ENCODE assay signal across 8 cellular contexts in the genomic region with DNA sequence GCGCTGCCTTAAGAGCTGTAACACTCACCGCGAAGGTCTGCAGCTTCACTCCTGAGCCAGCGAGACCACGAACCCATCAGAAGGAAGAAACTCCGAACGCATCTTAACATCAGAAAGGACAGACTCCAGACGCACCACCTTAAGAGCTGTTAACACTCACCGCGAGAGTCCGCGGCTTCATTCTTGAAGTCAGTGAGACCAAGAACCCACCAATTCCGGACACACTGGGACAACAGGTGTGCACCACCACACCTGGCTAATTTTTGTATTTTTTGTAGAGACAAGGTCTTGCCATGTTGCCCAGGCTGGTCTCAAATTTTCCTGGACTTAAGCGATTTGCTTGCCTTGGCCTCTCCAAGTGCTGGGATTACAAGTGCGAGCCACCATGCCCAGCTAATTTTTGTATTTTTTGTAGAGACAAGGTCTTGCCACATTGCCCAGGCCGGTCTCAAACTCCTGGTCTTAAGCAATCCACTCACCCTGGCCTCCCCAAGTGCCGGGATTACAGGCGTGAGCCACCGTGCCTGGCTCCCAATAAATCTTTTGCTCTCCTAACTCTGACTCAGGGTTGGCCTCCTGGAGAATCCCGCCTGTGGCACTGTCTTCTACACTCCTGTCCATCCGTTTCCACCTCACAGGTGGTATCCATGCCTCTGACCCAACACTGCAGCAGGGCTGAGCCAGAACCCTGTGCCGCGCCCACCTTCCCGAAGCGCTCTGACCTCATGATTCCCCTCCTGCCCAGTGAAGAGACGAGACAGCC. TPM values are rescaled to one million over a fixed set of nuclear protein-coding genes. Genes with fewer than 3 reads are reported as not detected.
DNase-seq lines count a peak whose midpoint lies in the region; ATAC-seq and TF ChIP-seq lines count a peak whose summit lies in the region.
"Not testable (repeated sequence)": the region's sequence is repeated elsewhere in the genome, so short reads cannot be mapped to it uniquely, and the experiment has no call there.

No MANE protein-coding gene starts in this region.

- H3K79me2 ChIP-seq in OCI-LY7 (ENCODE audit: insufficient read depth, low read depth, low read length): not testable (repeated sequence)

- H3K27me3 Mint-ChIP-seq in CD8-positive, alpha-beta T cell (ENCODE audit: low read depth); activated T-cell treated with anti-CD3 and anti-CD28 coated beads, Interleukin-2, amount 50 U/mL, for 24 hours; brain; immature natural killer cell (ENCODE audit: low read depth in 3 of 3); natural killer cell treated with Interleukin-12 subunit alpha and Interleukin-12 subunit beta and Interleukin-15 and Interleukin-18, amount 100 ng/mL, for 72 hours; stimulated activated naive CD8-positive, alpha-beta T cell treated with anti-CD3 and anti-CD28 coated beads, Interleukin-15, Interleukin-2, amounts not matched to agents 100 ng/mL and 50 ng/mL, for 24 hours: not testable (repeated sequence)

- not testable (repeated sequence) for H3K4me2 ChIP-seq in OCI-LY7 (ENCODE audit: low read length)

- H3K27ac ChIP-seq in CD8-positive, alpha-beta T cell (ENCODE audit: low read depth, low read length); OCI-LY7 (ENCODE audit: low read depth, low read length, poor library complexity, severe bottlenecking); aorta (ENCODE audit: low read depth in 1 of 2, low read length in 2 of 2): not testable (repeated sequence)

- H3K4me3 Mint-ChIP-seq in CD8-positive, alpha-beta T cell: peak overlapping the region; percentile 62
- not testable (repeated sequence) for H3K4me3 Mint-ChIP-seq in activated T-cell treated with anti-CD3 and anti-CD28 coated beads, Interleukin-2, amount 50 U/mL, for 24 hours; natural killer cell treated with Interleukin-12 subunit alpha and Interleukin-12 subunit beta and Interleukin-15 and Interleukin-18, amount 100 ng/mL, for 72 hours; stimulated activated naive CD8-positive, alpha-beta T cell treated with anti-CD3 and anti-CD28 coated beads, Interleukin-15, Interleukin-2, amounts not matched to agents 100 ng/mL and 50 ng/mL, for 24 hours
- H3K4me3 Mint-ChIP-seq in brain: peak overlapping the region in 1 of 5 experiments; percentile 50
- peak overlapping the region in 4 of 5 donors; percentile 34 to 68 (median 49) for H3K4me3 Mint-ChIP-seq in immature natural killer cell

- H3K9me3 Mint-ChIP-seq in CD8-positive, alpha-beta T cell; activated T-cell treated with anti-CD3 and anti-CD28 coated beads, Interleukin-2, amount 50 U/mL, for 24 hours; immature natural killer cell; natural killer cell treated with Interleukin-12 subunit alpha and Interleukin-12 subunit beta and Interleukin-15 and Interleukin-18, amount 100 ng/mL, for 72 hours; stimulated activated naive CD8-positive, alpha-beta T cell treated with anti-CD3 and anti-CD28 coated beads, Interleukin-15, Interleukin-2, amounts not matched to agents 100 ng/mL and 50 ng/mL, for 24 hours: not testable (repeated sequence)
- H3K9me3 Mint-ChIP-seq in brain: peaks cover 0 to 11% (median 0%) of the 10 kb centered on the region in 5 experiments

- POLR2A ChIA-PET in CD8-positive, alpha-beta T cell (lab: Charles Lee): interaction anchor here (1.2 to 1.5 kb wide), 3 partner anchors 29 to 409 kb away, joined by 3 to 5 read pairs (median 4); a partner anchor contains a TSS
- POLR2A ChIA-PET in OCI-LY7 (lab: Charles Lee): interaction anchor here (0.8 to 1.6 kb wide), 7 partner anchors 12 to 305 kb away, joined by 3 to 5 read pairs (median 4); no protein-coding TSS in a partner anchor

- H3K36me3 Mint-ChIP-seq in CD8-positive, alpha-beta T cell; activated T-cell treated with anti-CD3 and anti-CD28 coated beads, Interleukin-2, amount 50 U/mL, for 24 hours (ENCODE audit: low read depth); brain; immature natural killer cell; natural killer cell treated with Interleukin-12 subunit alpha and Interleukin-12 subunit beta and Interleukin-15 and Interleukin-18, amount 100 ng/mL, for 72 hours; stimulated activated naive CD8-positive, alpha-beta T cell treated with anti-CD3 and anti-CD28 coated beads, Interleukin-15, Interleukin-2, amounts not matched to agents 100 ng/mL and 50 ng/mL, for 24 hours (ENCODE audit: low read depth): not testable (repeated sequence)

- H3K4me3 ChIP-seq in CD8-positive, alpha-beta T cell (ENCODE audit: low read depth, low read length): peak overlapping the region; percentile 27
- H3K4me3 ChIP-seq in OCI-LY7 (ENCODE audit: low read depth, low read length, poor library complexity, severe bottlenecking); aorta (ENCODE audit: low read length in 2 of 2): not testable (repeated sequence)

- peak in 1 of 7 experiments; percentile 49 for DNase-seq in CD8-positive, alpha-beta T cell
- DNase-seq in OCI-LY7 (ENCODE audit: low spot score); immature natural killer cell; natural killer cell treated with Interleukin-12 subunit alpha and Interleukin-12 subunit beta and Interleukin-15 and Interleukin-18, amount 100 ng/mL, for 72 hours (ENCODE audit: low spot score): not testable (repeated sequence)
- DNase-seq in activated T-cell treated with anti-CD3 and anti-CD28 coated beads, Interleukin-2, amount 50 U/mL, for 24 hours: peak; percentile 31
- peak; percentile 9 to 34 for DNase-seq in aorta

- CTCF ChIA-PET in CD8-positive, alpha-beta T cell (lab: Charles Lee): interaction anchor here (0.7 to 6.7 kb wide), 47 partner anchors 10 to 723 kb away, joined by 3 to 112 read pairs (median 4); a partner anchor contains a TSS
- CTCF ChIA-PET in OCI-LY7 (lab: Charles Lee; ENCODE audit: unreplicated experiment): interaction anchor here (0.6 to 0.8 kb wide), 2 partner anchors 20 to 372 kb away, joined by 3 read pairs; no protein-coding TSS in a partner anchor

- H3K27ac Mint-ChIP-seq in CD8-positive, alpha-beta T cell: peak overlapping the region; percentile 81
- peak overlapping the region; percentile 30 for H3K27ac Mint-ChIP-seq in activated T-cell treated with anti-CD3 and anti-CD28 coated beads, Interleukin-2, amount 50 U/mL, for 24 hours
- H3K27ac Mint-ChIP-seq in brain: peak overlapping the region in 4 of 5 experiments; percentile 12 to 92 (median 41)
- H3K27ac Mint-ChIP-seq in immature natural killer cell: peak overlapping the region; percentile 48 to 86 (median 76)
- H3K27ac Mint-ChIP-seq in natural killer cell treated with Interleukin-12 subunit alpha and Interleukin-12 subunit beta and Interleukin-15 and Interleukin-18, amount 100 ng/mL, for 72 hours: peak overlapping the region; percentile 12 to 48
- peak overlapping the region; percentile 3 for H3K27ac Mint-ChIP-seq in stimulated activated naive CD8-positive, alpha-beta T cell treated with anti-CD3 and anti-CD28 coated beads, Interleukin-15, Interleukin-2, amounts not matched to agents 100 ng/mL and 50 ng/mL, for 24 hours

- 92% methylated on average over 26 of the region's 26 CpGs for WGBS in aorta, 2 donors

- not testable (repeated sequence) for H2AFZ ChIP-seq in OCI-LY7 (ENCODE audit: low read length)

- peaks cover 59% of the 10 kb centered on the region for H3K4me1 ChIP-seq in CD8-positive, alpha-beta T cell (ENCODE audit: insufficient read depth, low read length)
- H3K4me1 ChIP-seq in OCI-LY7 (ENCODE audit: insufficient read depth, low read length, poor library complexity, severe bottlenecking): peaks cover 48% of the 10 kb centered on the region
- not testable (repeated sequence) for H3K4me1 ChIP-seq in aorta (ENCODE audit: control insufficient read depth in 1 of 2, insufficient read depth in 2 of 2, low read length in 2 of 2)

- BruUV-seq in OCI-LY7 (replicated peaks; lab: Mats Ljungman, UMichigan): TSS peak; percentile 85

- H4K20me1 ChIP-seq in OCI-LY7 (ENCODE audit: insufficient read depth, low read length): not testable (repeated sequence)

- peaks cover 50% of the 10 kb centered on the region for H3K4me1 Mint-ChIP-seq in CD8-positive, alpha-beta T cell (ENCODE audit: low read depth)
- H3K4me1 Mint-ChIP-seq in activated T-cell treated with anti-CD3 and anti-CD28 coated beads, Interleukin-2, amount 50 U/mL, for 24 hours (ENCODE audit: low read depth): peaks cover 47% of the 10 kb centered on the region
- peaks cover 25% of the 10 kb centered on the region for H3K4me1 Mint-ChIP-seq in brain
- H3K4me1 Mint-ChIP-seq in immature natural killer cell: peaks cover 55% of the 10 kb centered on the region in 2 donors
- H3K4me1 Mint-ChIP-seq in natural killer cell treated with Interleukin-12 subunit alpha and Interleukin-12 subunit beta and Interleukin-15 and Interleukin-18, amount 100 ng/mL, for 72 hours (ENCODE audit: low read depth in 2 of 2): peaks cover 35 to 36% of the 10 kb centered on the region in 2 donors
- H3K4me1 Mint-ChIP-seq in stimulated activated naive CD8-positive, alpha-beta T cell treated with anti-CD3 and anti-CD28 coated beads, Interleukin-15, Interleukin-2, amounts not matched to agents 100 ng/mL and 50 ng/mL, for 24 hours (ENCODE audit: low read depth): peaks cover 42% of the 10 kb centered on the region

- not testable (repeated sequence) for H3K9me2 ChIP-seq in OCI-LY7 (ENCODE audit: insufficient read depth, low read length)

- intact Hi-C loops in CD8-positive, alpha-beta T cell (cut with DNase I, micrococcal nuclease): loop anchor here (2.0 kb wide), 4 partner anchors 45 to 647 kb away; a partner anchor contains a TSS
- intact Hi-C loops in OCI-LY7 (cut with micrococcal nuclease; ENCODE audit: unreplicated experiment) (loop anchor here (1.0 kb wide), 1 partner anchor 155 kb away; no protein-coding TSS in a partner anchor), aorta (cut with DNase I) (loop anchor here (2.0 to 5.0 kb wide), 4 partner anchors 299 to 503 kb away; no protein-coding TSS in a partner anchor)

- not testable (repeated sequence) for H3K27me3 ChIP-seq in CD8-positive, alpha-beta T cell (ENCODE audit: insufficient read depth, low read length); aorta (ENCODE audit: control insufficient read depth in 1 of 2, insufficient read depth in 2 of 2, low read length in 1 of 2)

- ATAC-seq in CD8-positive, alpha-beta T cell; natural killer cell treated with Interleukin-12 subunit alpha and Interleukin-12 subunit beta and Interleukin-15 and Interleukin-18, amount 100 ng/mL, for 72 hours; aorta (ENCODE audit: low FRiP score): not testable (repeated sequence)

- H3K9me3 ChIP-seq in CD8-positive, alpha-beta T cell (ENCODE audit: low read length); OCI-LY7 (ENCODE audit: low read length); aorta (ENCODE audit: control insufficient read depth, low read length): not testable (repeated sequence)

- TF ChIP-seq CTCF in CD8-positive, alpha-beta T cell (IDR thresholded peaks at IDR 0.05); OCI-LY7 (conservative IDR thresholded peaks at IDR 0.05; ENCODE audit: low read length); brain (conservative IDR thresholded peaks at IDR 0.05): not testable (repeated sequence)

- not testable (repeated sequence) for H3K36me3 ChIP-seq in CD8-positive, alpha-beta T cell (ENCODE audit: insufficient read depth, low read length); OCI-LY7 (ENCODE audit: insufficient read depth, low read length); aorta (ENCODE audit: control insufficient read depth in 1 of 2, insufficient read depth in 2 of 2, low read length in 1 of 2)

RNA-seq across cellular contexts. Expression of a gene that starts 46.0 kb away (rescaled TPM):
- total RNA-seq in CD8-positive, alpha-beta T cell: 100 to 1,000 TPM; 105 TPM
- total RNA-seq in OCI-LY7 (2014; rRNA removed; shearing (Covaris generic)): 110 and 117 TPM in 2 replicates
- 288 and 297 TPM in 2 replicates for total RNA-seq in OCI-LY7 (2022)
- polyA plus RNA-seq in brain (ENCODE audit: insufficient read depth, low read depth, low replicate concordance): 24.4 TPM
- 100 to 1,000 TPM in 2 of 3 donors, 10 to 100 TPM in 1; 100.0 to 136 (median 117) TPM for polyA plus RNA-seq in immature natural killer cell
- 100 to 1,000 TPM; 127 to 173 TPM for total RNA-seq in natural killer cell treated with Interleukin-12 subunit alpha and Interleukin-12 subunit beta and Interleukin-15 and Interleukin-18, amount 100 ng/mL, for 72 hours
- total RNA-seq in aorta: 10 to 100 TPM; 42.2 to 48.4 TPM
- polyA plus RNA-seq in aorta: 10 to 100 TPM in 1 of 2 donors, 1 to 10 TPM in 1; 8.5 to 16.2 TPM

Comparison
In these comparisons a context has a peak if more than half of its experiments do, and no peak if none do; other contexts are left out.
1. H3K27ac Mint-ChIP-seq: peak in every context shown above with its lines; median percentile 81 in CD8-positive, alpha-beta T cell; 76 in immature natural killer cell; 41 in brain; 30 in activated T-cell treated with anti-CD3 and anti-CD28 coated beads, Interleukin-2, amount 50 U/mL, for 24 hours; 30 in natural killer cell treated with Interleukin-12 subunit alpha and Interleukin-12 subunit beta and Interleukin-15 and Interleukin-18, amount 100 ng/mL, for 72 hours; 3 in stimulated activated naive CD8-positive, alpha-beta T cell treated with anti-CD3 and anti-CD28 coated beads, Interleukin-15, Interleukin-2, amounts not matched to agents 100 ng/mL and 50 ng/mL, for 24 hours.